ENCODE assay signal across 1 cellular context in genomic region chr20:17939622-17940446, GRCh38.
TF ChIP-seq lines count a peak whose summit lies in the region.

No MANE protein-coding gene starts in this region.

TF ChIP-seq in HepG2, 621 proteins besides CTCF, POLR2A, EP300 and RAD21 (continued from another document and continues in another):
- TF ChIP-seq SNAPC4 (CRISPR knock-in tag; IDR thresholded peaks at IDR 0.05) (peak; percentile 17; the same call in 1 of the 2 replicates), NCOR1 (IDR thresholded peaks at IDR 0.05; ENCODE audit: borderline replicate concordance, low read length) (no peak), ZNF550 (CRISPR knock-in tag; IDR thresholded peaks at IDR 0.05; ENCODE audit: borderline replicate concordance) (no peak), SRF (IDR thresholded peaks at IDR 0.05; ENCODE audit: low read depth, low read length) (no peak), ZNF451 (CRISPR knock-in tag; IDR thresholded peaks at IDR 0.05) (0 out of 2 replicates have a peak, but pooled peaks have one; percentile 47), KDM3A (CRISPR knock-in tag; IDR thresholded peaks at IDR 0.05; ENCODE audit: low read depth) (no peak), HOXA3 (CRISPR knock-in tag; IDR thresholded peaks at IDR 0.05) (no peak), ZMYM2 (CRISPR knock-in tag; IDR thresholded peaks at IDR 0.05) (no peak), TGIF2 (CRISPR knock-in tag; IDR thresholded peaks at IDR 0.05) (no peak), ZNF280D (CRISPR knock-in tag; IDR thresholded peaks at IDR 0.05) (no peak), CBFB (CRISPR knock-in tag; IDR thresholded peaks at IDR 0.05) (no peak; the same call in 1 of the 2 replicates), ZNF207 (IDR thresholded peaks at IDR 0.05; ENCODE audit: borderline replicate concordance) (no peak), TCF12 (IDR thresholded peaks at IDR 0.05) (no peak), TCF12 (CRISPR knock-in tag; IDR thresholded peaks at IDR 0.05) (no peak), NONO (IDR thresholded peaks at IDR 0.05) (0 out of 2 replicates have a peak, but pooled peaks have one; percentile 16), NONO (CRISPR knock-in tag; conservative IDR thresholded peaks at IDR 0.05) (peak; percentile 71), KDM5B (CRISPR knock-in tag; IDR thresholded peaks at IDR 0.05; ENCODE audit: borderline replicate concordance) (peak; percentile 6; the same call in 1 of the 2 replicates), ZFAT (CRISPR knock-in tag; conservative IDR thresholded peaks at IDR 0.05) (no peak), ZSCAN29 (CRISPR knock-in tag; conservative IDR thresholded peaks at IDR 0.05) (no peak), CAMTA2 (CRISPR knock-in tag; IDR thresholded peaks at IDR 0.05; ENCODE audit: borderline replicate concordance) (no peak; the same call in 1 of the 2 replicates), ZFP90 (CRISPR knock-in tag; IDR thresholded peaks at IDR 0.05; ENCODE audit: borderline replicate concordance) (peak; percentile 73), ATF2 (CRISPR knock-in tag; IDR thresholded peaks at IDR 0.05) (peak; percentile 28), MXD1 (CRISPR knock-in tag; IDR thresholded peaks at IDR 0.05) (no peak), ZNF235 (CRISPR knock-in tag; IDR thresholded peaks at IDR 0.05; ENCODE audit: borderline replicate concordance) (no peak), DR1 (CRISPR knock-in tag; IDR thresholded peaks at IDR 0.05) (0 out of 2 replicates have a peak, but pooled peaks have one; percentile 49), ZNF749 (CRISPR knock-in tag; IDR thresholded peaks at IDR 0.05; ENCODE audit: borderline replicate concordance) (no peak; the same call in none of the 2 replicates), ASH2L (IDR thresholded peaks at IDR 0.05; ENCODE audit: insufficient read length, low read depth, low read length) (no peak), AGO2 (optimal IDR thresholded peaks at IDR 0.05; ENCODE audit: low read depth, low read length) (peak; percentile 74), CSRNP1 (CRISPR knock-in tag; IDR thresholded peaks at IDR 0.05) (no peak), SOX13 (IDR thresholded peaks at IDR 0.05) (no peak), SOX13 (CRISPR knock-in tag; conservative IDR thresholded peaks at IDR 0.05 in 1 of 2, IDR thresholded peaks at IDR 0.05 in 1 of 2) (peak in 1 of 2 experiments; percentile 16; a peak in 1 of 4 replicates), TP53 (CRISPR knock-in tag; conservative IDR thresholded peaks at IDR 0.05) (no peak), NFKB2 (CRISPR knock-in tag; IDR thresholded peaks at IDR 0.05; ENCODE audit: borderline replicate concordance) (peak; percentile 13; the same call in 1 of the 2 replicates), KLF6 (CRISPR knock-in tag; IDR thresholded peaks at IDR 0.05) (0 out of 2 replicates have a peak, but pooled peaks have one; percentile 23), CCAR2 (optimal IDR thresholded peaks at IDR 0.05; ENCODE audit: low read depth, low read length) (peak; percentile 38), ZNF816 (CRISPR knock-in tag; IDR thresholded peaks at IDR 0.05; ENCODE audit: borderline replicate concordance) (no peak), RBM22 (optimal IDR thresholded peaks at IDR 0.05; ENCODE audit: low read length) (peak; percentile 100), ZBTB4 (CRISPR knock-in tag; IDR thresholded peaks at IDR 0.05; ENCODE audit: borderline replicate concordance) (0 out of 2 replicates have a peak, but pooled peaks have one; percentile 23), GATAD1 (CRISPR knock-in tag; IDR thresholded peaks at IDR 0.05) (no peak)
- TF ChIP-seq, protein P1, sequence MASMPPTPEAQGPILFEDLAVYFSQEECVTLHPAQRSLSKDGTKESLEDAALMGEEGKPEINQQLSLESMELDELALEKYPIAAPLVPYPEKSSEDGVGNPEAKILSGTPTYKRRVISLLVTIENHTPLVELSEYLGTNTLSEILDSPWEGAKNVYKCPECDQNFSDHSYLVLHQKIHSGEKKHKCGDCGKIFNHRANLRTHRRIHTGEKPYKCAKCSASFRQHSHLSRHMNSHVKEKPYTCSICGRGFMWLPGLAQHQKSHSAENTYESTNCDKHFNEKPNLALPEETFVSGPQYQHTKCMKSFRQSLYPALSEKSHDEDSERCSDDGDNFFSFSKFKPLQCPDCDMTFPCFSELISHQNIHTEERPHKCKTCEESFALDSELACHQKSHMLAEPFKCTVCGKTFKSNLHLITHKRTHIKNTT (CRISPR knock-in tag; IDR thresholded peaks at IDR 0.05): no peak
- TF ChIP-seq, protein P2, sequence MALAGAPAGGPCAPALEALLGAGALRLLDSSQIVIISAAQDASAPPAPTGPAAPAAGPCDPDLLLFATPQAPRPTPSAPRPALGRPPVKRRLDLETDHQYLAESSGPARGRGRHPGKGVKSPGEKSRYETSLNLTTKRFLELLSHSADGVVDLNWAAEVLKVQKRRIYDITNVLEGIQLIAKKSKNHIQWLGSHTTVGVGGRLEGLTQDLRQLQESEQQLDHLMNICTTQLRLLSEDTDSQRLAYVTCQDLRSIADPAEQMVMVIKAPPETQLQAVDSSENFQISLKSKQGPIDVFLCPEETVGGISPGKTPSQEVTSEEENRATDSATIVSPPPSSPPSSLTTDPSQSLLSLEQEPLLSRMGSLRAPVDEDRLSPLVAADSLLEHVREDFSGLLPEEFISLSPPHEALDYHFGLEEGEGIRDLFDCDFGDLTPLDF (CRISPR knock-in tag; IDR thresholded peaks at IDR 0.05): no peak
- TF ChIP-seq, protein P3, sequence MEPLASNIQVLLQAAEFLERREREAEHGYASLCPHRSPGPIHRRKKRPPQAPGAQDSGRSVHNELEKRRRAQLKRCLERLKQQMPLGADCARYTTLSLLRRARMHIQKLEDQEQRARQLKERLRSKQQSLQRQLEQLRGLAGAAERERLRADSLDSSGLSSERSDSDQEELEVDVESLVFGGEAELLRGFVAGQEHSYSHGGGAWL (CRISPR knock-in tag; IDR thresholded peaks at IDR 0.05): no peak; the same call in 1 of the 2 replicates
- TF ChIP-seq, protein P4, sequence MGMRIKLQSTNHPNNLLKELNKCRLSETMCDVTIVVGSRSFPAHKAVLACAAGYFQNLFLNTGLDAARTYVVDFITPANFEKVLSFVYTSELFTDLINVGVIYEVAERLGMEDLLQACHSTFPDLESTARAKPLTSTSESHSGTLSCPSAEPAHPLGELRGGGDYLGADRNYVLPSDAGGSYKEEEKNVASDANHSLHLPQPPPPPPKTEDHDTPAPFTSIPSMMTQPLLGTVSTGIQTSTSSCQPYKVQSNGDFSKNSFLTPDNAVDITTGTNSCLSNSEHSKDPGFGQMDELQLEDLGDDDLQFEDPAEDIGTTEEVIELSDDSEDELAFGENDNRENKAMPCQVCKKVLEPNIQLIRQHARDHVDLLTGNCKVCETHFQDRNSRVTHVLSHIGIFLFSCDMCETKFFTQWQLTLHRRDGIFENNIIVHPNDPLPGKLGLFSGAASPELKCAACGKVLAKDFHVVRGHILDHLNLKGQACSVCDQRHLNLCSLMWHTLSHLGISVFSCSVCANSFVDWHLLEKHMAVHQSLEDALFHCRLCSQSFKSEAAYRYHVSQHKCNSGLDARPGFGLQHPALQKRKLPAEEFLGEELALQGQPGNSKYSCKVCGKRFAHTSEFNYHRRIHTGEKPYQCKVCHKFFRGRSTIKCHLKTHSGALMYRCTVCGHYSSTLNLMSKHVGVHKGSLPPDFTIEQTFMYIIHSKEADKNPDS (CRISPR knock-in tag; IDR thresholded peaks at IDR 0.05): no peak
